1 cellular context compared by ENCODE assay signal in the genomic region with DNA sequence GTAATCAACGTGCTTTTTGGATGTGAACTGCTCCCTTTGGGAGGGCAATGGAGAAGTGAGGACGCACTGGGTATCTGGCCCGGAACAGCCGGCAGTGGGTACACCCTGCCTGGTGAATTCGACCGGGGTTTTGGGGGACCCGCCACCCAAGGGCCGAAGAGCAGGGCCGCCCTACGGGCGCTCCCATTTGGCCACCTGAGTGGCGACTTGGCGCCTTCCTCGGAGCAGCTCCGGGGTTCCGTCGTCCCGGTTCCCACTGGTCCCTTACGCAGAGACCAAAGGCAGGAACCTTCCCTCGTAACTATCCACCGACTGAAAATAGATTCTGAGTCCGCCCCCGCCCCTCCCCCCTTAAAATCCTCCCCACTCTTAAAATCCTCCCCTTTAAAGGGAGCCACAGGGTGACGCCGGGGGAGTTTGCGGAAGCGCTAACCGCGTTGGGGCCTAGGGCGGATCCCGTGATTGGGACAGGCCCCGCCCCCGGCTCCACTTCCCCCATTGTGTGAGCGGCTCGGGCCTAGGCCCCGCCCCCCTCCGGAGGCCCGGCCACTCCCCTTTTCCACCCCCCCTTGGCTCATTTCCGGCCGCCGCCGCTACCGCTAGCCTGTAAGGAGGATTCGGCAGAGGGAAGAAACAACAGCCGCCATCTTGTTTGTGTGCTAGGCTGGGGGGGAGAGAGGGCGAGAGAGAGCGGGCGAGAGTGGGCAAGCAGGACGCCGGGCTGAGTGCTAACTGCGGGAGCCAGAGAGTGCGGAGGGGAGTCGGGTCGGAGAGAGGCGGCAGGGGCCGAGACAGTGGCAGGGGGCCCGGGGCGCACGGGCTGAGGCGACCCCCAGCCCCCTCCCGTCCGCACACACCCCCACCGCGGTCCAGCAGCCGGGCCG.
TF ChIP-seq lines count a peak whose summit lies in the region.

No MANE protein-coding gene starts in this region.

TF ChIP-seq in K562, 482 proteins besides CTCF, POLR2A, EP300 and RAD21 (continued from another document):
- TF ChIP-seq, protein P1, sequence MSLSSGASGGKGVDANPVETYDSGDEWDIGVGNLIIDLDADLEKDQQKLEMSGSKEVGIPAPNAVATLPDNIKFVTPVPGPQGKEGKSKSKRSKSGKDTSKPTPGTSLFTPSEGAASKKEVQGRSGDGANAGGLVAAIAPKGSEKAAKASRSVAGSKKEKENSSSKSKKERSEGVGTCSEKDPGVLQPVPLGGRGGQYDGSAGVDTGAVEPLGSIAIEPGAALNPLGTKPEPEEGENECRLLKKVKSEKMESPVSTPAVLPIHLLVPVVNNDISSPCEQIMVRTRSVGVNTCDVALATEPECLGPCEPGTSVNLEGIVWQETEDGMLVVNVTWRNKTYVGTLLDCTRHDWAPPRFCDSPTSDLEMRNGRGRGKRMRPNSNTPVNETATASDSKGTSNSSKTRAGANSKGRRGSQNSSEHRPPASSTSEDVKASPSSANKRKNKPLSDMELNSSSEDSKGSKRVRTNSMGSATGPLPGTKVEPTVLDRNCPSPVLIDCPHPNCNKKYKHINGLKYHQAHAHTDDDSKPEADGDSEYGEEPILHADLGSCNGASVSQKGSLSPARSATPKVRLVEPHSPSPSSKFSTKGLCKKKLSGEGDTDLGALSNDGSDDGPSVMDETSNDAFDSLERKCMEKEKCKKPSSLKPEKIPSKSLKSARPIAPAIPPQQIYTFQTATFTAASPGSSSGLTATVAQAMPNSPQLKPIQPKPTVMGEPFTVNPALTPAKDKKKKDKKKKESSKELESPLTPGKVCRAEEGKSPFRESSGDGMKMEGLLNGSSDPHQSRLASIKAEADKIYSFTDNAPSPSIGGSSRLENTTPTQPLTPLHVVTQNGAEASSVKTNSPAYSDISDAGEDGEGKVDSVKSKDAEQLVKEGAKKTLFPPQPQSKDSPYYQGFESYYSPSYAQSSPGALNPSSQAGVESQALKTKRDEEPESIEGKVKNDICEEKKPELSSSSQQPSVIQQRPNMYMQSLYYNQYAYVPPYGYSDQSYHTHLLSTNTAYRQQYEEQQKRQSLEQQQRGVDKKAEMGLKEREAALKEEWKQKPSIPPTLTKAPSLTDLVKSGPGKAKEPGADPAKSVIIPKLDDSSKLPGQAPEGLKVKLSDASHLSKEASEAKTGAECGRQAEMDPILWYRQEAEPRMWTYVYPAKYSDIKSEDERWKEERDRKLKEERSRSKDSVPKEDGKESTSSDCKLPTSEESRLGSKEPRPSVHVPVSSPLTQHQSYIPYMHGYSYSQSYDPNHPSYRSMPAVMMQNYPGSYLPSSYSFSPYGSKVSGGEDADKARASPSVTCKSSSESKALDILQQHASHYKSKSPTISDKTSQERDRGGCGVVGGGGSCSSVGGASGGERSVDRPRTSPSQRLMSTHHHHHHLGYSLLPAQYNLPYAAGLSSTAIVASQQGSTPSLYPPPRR (CRISPR knock-in tag; IDR thresholded peaks at IDR 0.05; ENCODE audit: borderline replicate concordance), result no peak
- TF ChIP-seq ARHGAP35 (IDR thresholded peaks at IDR 0.05; ENCODE audit: partially characterized antibody) (no peak), NCOA2 (IDR thresholded peaks at IDR 0.05; ENCODE audit: partially characterized antibody in 2 of 2) (no peak), RBM34 (IDR thresholded peaks at IDR 0.05; ENCODE audit: borderline replicate concordance, insufficient read depth, low read length) (no peak), MECOM (CRISPR knock-in tag; IDR thresholded peaks at IDR 0.05) (no peak), RBM15 (IDR thresholded peaks at IDR 0.05; ENCODE audit: insufficient read depth, low read length) (no peak), SMAD1 (IDR thresholded peaks at IDR 0.05; ENCODE audit: low read depth, low read length, partially characterized antibody) (no peak), RBM22 (IDR thresholded peaks at IDR 0.05; ENCODE audit: low read depth, low read length, poor library complexity, severe bottlenecking) (no peak), NRF1 (conservative IDR thresholded peaks at IDR 0.05 in 1 of 2, IDR thresholded peaks at IDR 0.05 in 1 of 2) (peak in 1 of 2 experiments; percentile 34; a peak in 2 of 4 replicates), SAFB (IDR thresholded peaks at IDR 0.05; ENCODE audit: borderline replicate concordance, low read depth, low read length) (no peak), HMGN3 (IDR thresholded peaks at IDR 0.05; ENCODE audit: borderline replicate concordance, extremely low read depth, insufficient read length, low read depth, low read length) (peak; percentile 44), FOXK2 (conservative IDR thresholded peaks at IDR 0.05 in 1 of 2, IDR thresholded peaks at IDR 0.05 in 1 of 2; ENCODE audit: low read depth in 2 of 2) (peak; percentile 87 to 88), ARID1B (IDR thresholded peaks at IDR 0.05) (no peak), KDM5B (IDR thresholded peaks at IDR 0.05; ENCODE audit: insufficient replicate concordance, low read depth, low read length) (peak; percentile 62)
- TF ChIP-seq, protein P2, sequence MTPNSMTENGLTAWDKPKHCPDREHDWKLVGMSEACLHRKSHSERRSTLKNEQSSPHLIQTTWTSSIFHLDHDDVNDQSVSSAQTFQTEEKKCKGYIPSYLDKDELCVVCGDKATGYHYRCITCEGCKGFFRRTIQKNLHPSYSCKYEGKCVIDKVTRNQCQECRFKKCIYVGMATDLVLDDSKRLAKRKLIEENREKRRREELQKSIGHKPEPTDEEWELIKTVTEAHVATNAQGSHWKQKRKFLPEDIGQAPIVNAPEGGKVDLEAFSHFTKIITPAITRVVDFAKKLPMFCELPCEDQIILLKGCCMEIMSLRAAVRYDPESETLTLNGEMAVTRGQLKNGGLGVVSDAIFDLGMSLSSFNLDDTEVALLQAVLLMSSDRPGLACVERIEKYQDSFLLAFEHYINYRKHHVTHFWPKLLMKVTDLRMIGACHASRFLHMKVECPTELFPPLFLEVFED (CRISPR knock-in tag; conservative IDR thresholded peaks at IDR 0.05), result peak; percentile 95
TF ChIP-seq in K562: peak in this region for 82.
